Comparison of ENCODE assay signal across 8 cellular contexts in genomic region chr1:150567717-150568561, GRCh38. TPM values are rescaled to one million over a fixed set of nuclear protein-coding genes. Genes with fewer than 3 reads are reported as not detected.
DNase-seq lines count a peak whose midpoint lies in the region; ATAC-seq, FAIRE-seq and TF ChIP-seq lines count a peak whose summit lies in the region.

No MANE protein-coding gene starts in this region.

- H3K27ac ChIP-seq in dorsolateral prefrontal cortex, result peak overlapping the region in 58 of 59 donors; percentile 10 to 99 (median 89)
- H3K27ac ChIP-seq in right lobe of liver, result peak overlapping the region; percentile 87 to 99 (median 94)

- no peaks in the 10 kb centered on the region for H3K9me3 ChIP-seq in right lobe of liver

- peak; percentile 94 for FAIRE-seq in TTC549 (lab: Jason Lieb, UNC)

- H3K27me3 Mint-ChIP-seq in CD14-positive monocyte (ENCODE audit: low read depth in 3 of 3), result peaks cover 0 to 6% (median 0%) of the 10 kb centered on the region in 3 donors
- H3K27me3 Mint-ChIP-seq in stimulated activated naive B cell treated with anti-CD40 and anti-IgM and Interleukin-4, amounts not matched to agents 10 μg/mL and 1 μg/mL and 100 μg/mL, for 72 hours, result no peaks in the 10 kb centered on the region

- H3K36me3 ChIP-seq in right lobe of liver, result peaks cover 1 to 10% (median 4%) of the 10 kb centered on the region in 4 donors

- 3% methylated on average over 10 of the region's 10 CpGs for WGBS in right lobe of liver (ENCODE audit: insufficient coverage, low coverage, low lambda C conversion rate, missing lambda C conversion rate)

- peaks cover 0 to 2% (median 0%) of the 10 kb centered on the region in 7 donors for H3K9me3 Mint-ChIP-seq in CD14-positive monocyte
- H3K9me3 Mint-ChIP-seq in stimulated activated naive B cell treated with anti-CD40 and anti-IgM and Interleukin-4, amounts not matched to agents 10 μg/mL and 1 μg/mL and 100 μg/mL, for 72 hours, result no peaks in the 10 kb centered on the region

- H3K4me3 ChIP-seq in dorsolateral prefrontal cortex, result peak overlapping the region in 51 of 59 donors; percentile 2 to 52 (median 26)
- peak overlapping the region; percentile 8 to 49 (median 36) for H3K4me3 ChIP-seq in right lobe of liver

- H3K36me3 Mint-ChIP-seq in CD14-positive monocyte, result peaks cover 48 to 74% of the 10 kb centered on the region in 2 donors
- peaks cover 21 to 23% of the 10 kb centered on the region in 2 donors for H3K36me3 Mint-ChIP-seq in stimulated activated naive B cell treated with anti-CD40 and anti-IgM and Interleukin-4, amounts not matched to agents 10 μg/mL and 1 μg/mL and 100 μg/mL, for 72 hours

- H3K4me3 Mint-ChIP-seq in CD14-positive monocyte, result peak overlapping the region; percentile 67 to 82
- peak overlapping the region; percentile 79 to 84 for H3K4me3 Mint-ChIP-seq in stimulated activated naive B cell treated with anti-CD40 and anti-IgM and Interleukin-4, amounts not matched to agents 10 μg/mL and 1 μg/mL and 100 μg/mL, for 72 hours

- peak overlapping the region; percentile 91 to 93 (median 92) for H3K27ac Mint-ChIP-seq in CD14-positive monocyte
- peak overlapping the region; percentile 94 for H3K27ac Mint-ChIP-seq in stimulated activated naive B cell treated with anti-CD40 and anti-IgM and Interleukin-4, amounts not matched to agents 10 μg/mL and 1 μg/mL and 100 μg/mL, for 72 hours

- TF ChIP-seq POLR2A in right lobe of liver (IDR thresholded peaks at IDR 0.05), result peak; percentile 56

- peaks cover 92% of the 10 kb centered on the region for H3K4me1 Mint-ChIP-seq in CD14-positive monocyte
- peaks cover 54 to 91% of the 10 kb centered on the region in 2 donors for H3K4me1 Mint-ChIP-seq in stimulated activated naive B cell treated with anti-CD40 and anti-IgM and Interleukin-4, amounts not matched to agents 10 μg/mL and 1 μg/mL and 100 μg/mL, for 72 hours

- no peak for DNase-seq in CD14-positive monocyte (ENCODE audit: low spot score)
- peak; percentile 40 for DNase-seq in LoVo (ENCODE audit: low spot score)
- peak in 4 of 10 donors; percentile 17 to 59 (median 44) for DNase-seq in dorsolateral prefrontal cortex
- peak in 2 of 3 donors; percentile 81 to 89 for DNase-seq in right lobe of liver
- DNase-seq in stimulated activated naive B cell treated with anti-CD40 and anti-IgM and Interleukin-4, amounts not matched to agents 10 μg/mL and 1 μg/mL and 100 μg/mL, for 72 hours, result no peak
- DNase-seq in NCI-H1436 (lab: John Stamatoyannopoulos, UW), result no peak

- no peaks in the 10 kb centered on the region for H3K27me3 ChIP-seq in dorsolateral prefrontal cortex
- H3K27me3 ChIP-seq in right lobe of liver, result no peaks in the 10 kb centered on the region

- intact Hi-C loops in CD14-positive monocyte (cut with micrococcal nuclease), result no loop called here
- intact Hi-C loops in dorsolateral prefrontal cortex (cut with DNase I), result loop anchor here (10.0 kb wide), 1 partner anchor 427 kb away; no protein-coding TSS in a partner anchor
- intact Hi-C loops in right lobe of liver (cut with DNase I), result no loop called here

- peaks cover 0 to 88% (median 37%) of the 10 kb centered on the region in 4 donors for H3K4me1 ChIP-seq in right lobe of liver

- peak; percentile 19 for ATAC-seq in GM19351 (IDR thresholded peaks at IDR 0.05; ENCODE audit: unreplicated experiment)
- ATAC-seq in right lobe of liver, result peak; percentile 66 to 91 (median 79)
- peak; percentile 24 to 28 for ATAC-seq in stimulated activated naive B cell treated with anti-CD40 and anti-IgM and Interleukin-4, amounts not matched to agents 10 μg/mL and 1 μg/mL and 100 μg/mL, for 72 hours (replicated peaks)

- no peak for TF ChIP-seq CTCF in CD14-positive monocyte (IDR thresholded peaks at IDR 0.05)
- peak in 1 of 56 donors; percentile 6 for TF ChIP-seq CTCF in dorsolateral prefrontal cortex (IDR thresholded peaks at IDR 0.05 in 54 of 56, conservative IDR thresholded peaks at IDR 0.05 in 2 of 56; ENCODE audit: low read depth in 1 of 56, partially characterized antibody in 56 of 56)
- TF ChIP-seq CTCF in right lobe of liver (IDR thresholded peaks at IDR 0.05), result peak in 1 of 4 donors; percentile 4

RNA-seq across cellular contexts. Expression of gene MCL1, which starts 11.5 kb away (rescaled TPM):
- polyA plus RNA-seq in CD14-positive monocyte, result 100 to 1,000 TPM; 287 to 301 TPM
- total RNA-seq in dorsolateral prefrontal cortex, result 100 to 1,000 TPM in 19 of 120 experiments, 10 to 100 TPM in 101; 43.4 to 130 (median 70.6) TPM
- 100 to 1,000 TPM in 5 of 6 experiments, 10 to 100 TPM in 1; 83.6 to 266 (median 158) TPM for total RNA-seq in right lobe of liver

RNA-seq across cellular contexts. Expression of gene ADAMTSL4, which starts 18.7 kb away (rescaled TPM):
- 1 to 10 TPM; 2.5 to 2.8 TPM for polyA plus RNA-seq in CD14-positive monocyte
- total RNA-seq in dorsolateral prefrontal cortex (1 to 10 TPM in 102 of 120 experiments, under 1 TPM in 18; 0.25 to 8.0 (median 1.9) TPM), right lobe of liver (10 to 100 TPM; 20.5 to 35.2 (median 31.5) TPM)

RNA-seq across cellular contexts. Expression of gene FALEC, which starts 52.4 kb away (rescaled TPM):
- not detected for polyA plus RNA-seq in CD14-positive monocyte
- total RNA-seq in dorsolateral prefrontal cortex (1 to 10 TPM in 111 of 120 experiments, under 1 TPM in 1, not detected in 8; 0.99 to 5.8 (median 2.4) TPM), right lobe of liver (not detected)

Comparison
In these comparisons a context has a peak if more than half of its experiments do, and no peak if none do; other contexts are left out.
1. DNase-seq: peak in LoVo (single experiment) and right lobe of liver (2 of 3); none in CD14-positive monocyte (single experiment), stimulated activated naive B cell treated with anti-CD40 and anti-IgM and Interleukin-4, amounts not matched to agents 10 μg/mL and 1 μg/mL and 100 μg/mL, for 72 hours (single experiment) and NCI-H1436 (single experiment).
2. ATAC-seq: peak in every context shown above with its lines; median percentile 79 in right lobe of liver; 26 in stimulated activated naive B cell treated with anti-CD40 and anti-IgM and Interleukin-4, amounts not matched to agents 10 μg/mL and 1 μg/mL and 100 μg/mL, for 72 hours; 19 in GM19351.
3. intact Hi-C loops: an anchor here in dorsolateral prefrontal cortex (10.0 kb wide); none called in CD14-positive monocyte and right lobe of liver.